ENCODE assay signal across 29 cellular contexts in the genomic region with DNA sequence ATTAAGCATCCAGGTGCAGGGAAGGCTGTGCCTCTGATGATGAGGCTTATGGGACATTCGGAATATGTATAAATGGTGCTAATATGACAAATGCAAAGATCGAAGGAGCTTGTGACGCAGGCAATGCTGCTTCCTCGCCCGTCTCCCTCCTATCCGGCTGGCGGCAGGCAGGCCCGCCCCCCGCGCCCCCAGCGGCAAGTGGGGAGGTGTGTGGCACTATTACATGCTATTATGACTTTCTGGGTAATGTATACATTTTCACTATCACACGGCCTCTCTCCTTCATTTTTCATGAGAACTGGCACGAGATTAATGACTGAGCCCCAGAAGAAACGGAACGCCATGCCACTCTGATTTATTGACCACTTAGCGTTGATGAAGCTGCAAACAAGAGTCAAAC.
"Had no signal": no experiment of that assay in that cellular context is flagged by ENCODE, and none has a peak within 500 bp of the region (broad histone marks: within the 10 kb centered on the region; RNA-seq: fewer than 3 reads in every experiment).

No MANE protein-coding gene starts in this region.

- H3K9me3 Mint-ChIP-seq: activated CD4-positive, alpha-beta memory T cell treated with anti-CD3 and anti-CD28 coated beads, Interleukin-2, amount 10 ng/mL, durations not matched to agents 7 days and 5 days; activated T-cell treated with anti-CD3 and anti-CD28 coated beads, Interleukin-2, amount 50 U/mL, for 4 hours; activated T-helper 17 cell treated with anti-CD3 and anti-CD28 coated beads, Interleukin-2, amount 50 U/mL, for 72 hours; effector memory CD8-positive, alpha-beta T cell; T-helper 2 cell treated with Interferon-gamma antibody and Interleukin-4, amounts not matched to agents 5 μg/mL and 100 μg/mL, for 36 hours had no signal

- H3K36me3 Mint-ChIP-seq: activated CD8-positive, alpha-beta memory T cell treated with anti-CD3 and anti-CD28 coated beads, Interleukin-2, amount 10 ng/mL, durations not matched to agents 7 days and 5 days; activated naive CD8-positive, alpha-beta T cell had no signal

- H3K4me3 Mint-ChIP-seq: activated CD4-positive, alpha-beta memory T cell treated with anti-CD3 and anti-CD28 coated beads, Interleukin-2, amount 10 ng/mL, durations not matched to agents 7 days and 5 days; activated CD8-positive, alpha-beta memory T cell treated with anti-CD3 and anti-CD28 coated beads, Interleukin-2, amount 10 ng/mL, durations not matched to agents 7 days and 5 days; activated naive CD8-positive, alpha-beta T cell; activated T-cell treated with anti-CD3 and anti-CD28 coated beads, Interleukin-2, amount 50 U/mL, for 4 hours; activated T-helper 17 cell treated with anti-CD3 and anti-CD28 coated beads, Interleukin-2, amount 50 U/mL, for 72 hours; effector memory CD8-positive, alpha-beta T cell; T-helper 17 cell; T-helper 2 cell treated with Interferon-gamma antibody and Interleukin-4, amounts not matched to agents 5 μg/mL and 100 μg/mL, for 36 hours had no signal

- ATAC-seq: activated CD8-positive, alpha-beta memory T cell treated with anti-CD3 and anti-CD28 coated beads, Interleukin-2, amount 10 ng/mL, durations not matched to agents 7 days and 5 days; activated T-cell treated with anti-CD3 and anti-CD28 coated beads, Interleukin-2, amount 50 U/mL, for 4 hours; activated T-helper 17 cell treated with anti-CD3 and anti-CD28 coated beads, Interleukin-2, amount 50 U/mL, for 72 hours; effector memory CD8-positive, alpha-beta T cell; foreskin keratinocyte; gastrocnemius medialis; heart left ventricle; T-helper 17 cell had no signal

- H3K27ac Mint-ChIP-seq: activated CD4-positive, alpha-beta memory T cell treated with anti-CD3 and anti-CD28 coated beads, Interleukin-2, amount 10 ng/mL, durations not matched to agents 7 days and 5 days; activated CD8-positive, alpha-beta memory T cell treated with anti-CD3 and anti-CD28 coated beads, Interleukin-2, amount 10 ng/mL, durations not matched to agents 7 days and 5 days; activated naive CD8-positive, alpha-beta T cell; activated T-helper 17 cell treated with anti-CD3 and anti-CD28 coated beads, Interleukin-2, amount 50 U/mL, for 72 hours; effector memory CD8-positive, alpha-beta T cell; T-helper 17 cell; T-helper 2 cell treated with Interferon-gamma antibody and Interleukin-4, amounts not matched to agents 5 μg/mL and 100 μg/mL, for 36 hours had no signal

- DNase-seq: activated CD4-positive, alpha-beta memory T cell treated with anti-CD3 and anti-CD28 coated beads, Interleukin-2, amount 10 ng/mL, durations not matched to agents 7 days and 5 days; activated CD4-positive, alpha-beta T cell treated with anti-CD3 and anti-CD28 coated beads for 4 hours; activated CD4-positive, CD25-positive, alpha-beta regulatory T cell; activated CD4-positive, CD25-positive, alpha-beta regulatory T cell treated with anti-CD3 and anti-CD28 coated beads, Interleukin-2, amount 50 U/mL, for 72 hours; activated CD8-positive, alpha-beta memory T cell treated with anti-CD3 and anti-CD28 coated beads, Interleukin-2, amount 10 ng/mL, durations not matched to agents 7 days and 5 days; activated CD8-positive, alpha-beta memory T cell treated with anti-CD3 and anti-CD28 coated beads, Interleukin-2, amount 50 U/mL, for 4 hours; activated effector memory CD4-positive, alpha-beta T cell treated with Interleukin-2 at 50 U/mL for 16 hours; activated gamma-delta T cell treated with Interleukin-2 at 50 U/mL for 16 hours; activated naive CD4-positive, alpha-beta T cell treated with anti-CD3 and anti-CD28 coated beads, Interleukin-2, amount 50 U/mL, for 16 hours; activated naive CD4-positive, alpha-beta T cell treated with Interleukin-2 at 50 U/mL for 16 hours; activated T-cell treated with anti-CD3 and anti-CD28 coated beads, Interleukin-2, amount 50 U/mL, for 4 hours; amniotic stem cell; anterior cingulate cortex; brain microvascular endothelial cell; cortex of kidney; dermis blood vessel endothelial cell; effector CD4-positive, alpha-beta T cell; effector memory CD8-positive, alpha-beta T cell; erythroblast; foreskin keratinocyte; gastrocnemius medialis; glutamatergic neuron; T-helper 1 cell; T-helper 17 cell; T1000 had no signal

- H3K4me1 Mint-ChIP-seq: activated CD4-positive, alpha-beta memory T cell treated with anti-CD3 and anti-CD28 coated beads, Interleukin-2, amount 10 ng/mL, durations not matched to agents 7 days and 5 days; activated CD8-positive, alpha-beta memory T cell treated with anti-CD3 and anti-CD28 coated beads, Interleukin-2, amount 10 ng/mL, durations not matched to agents 7 days and 5 days; activated T-helper 17 cell treated with anti-CD3 and anti-CD28 coated beads, Interleukin-2, amount 50 U/mL, for 72 hours had no signal
